Comparison of ENCODE assay signal across 31 cellular contexts in genomic region chr11:76242004-76242779, GRCh38. TPM values are rescaled to one million over a fixed set of nuclear protein-coding genes. Genes with fewer than 3 reads are reported as not detected.
"Had no signal": no experiment of that assay in that cellular context is flagged by ENCODE, and none has a peak within 500 bp of the region (broad histone marks: within the 10 kb centered on the region; RNA-seq: fewer than 3 reads in every experiment).

No MANE protein-coding gene starts in this region.

- H3K4me2 ChIP-seq: smooth muscle cell had no signal

- H3K27ac Mint-ChIP-seq: memory B cell; nephron; progenitor cell of endocrine pancreas; stimulated activated naive B cell treated with anti-CD40 and anti-IgM and Interleukin-4, amounts not matched to agents 10 μg/mL and 1 μg/mL and 100 μg/mL, for 72 hours had no signal

- H3K27me3 ChIP-seq: left lung, right atrium auricular region, right lobe of liver, testis, thyroid gland, transverse colon, upper lobe of left lung, vagina had no signal

- H3K79me2 ChIP-seq: parathyroid adenoma had no signal

- DNase-seq: hippocampal formation; left colon; midbrain; mucosa of descending colon; naive thymus-derived CD4-positive, alpha-beta T cell; occipital lobe; right lobe of liver; stimulated activated CD4-positive, alpha-beta T cell treated with anti-CD3 and anti-CD28 coated beads, Interleukin-12 subunit alpha, Interleukin-12 subunit beta, amount 100 ng/mL, for 4 hours; stimulated activated CD4-positive, alpha-beta T cell treated with anti-CD3 and anti-CD28 coated beads, Interleukin-15, amount 100 ng/mL, for 24 hours; stimulated activated CD4-positive, alpha-beta T cell treated with anti-CD3 and anti-CD28 coated beads, Interleukin-2, amount 100 ng/mL, for 24 hours; stimulated activated CD4-positive, alpha-beta T cell treated with anti-CD3 and anti-CD28 coated beads, Interleukin-4, amount 100 ng/mL, for 1 hour; stimulated activated naive B cell treated with anti-CD40 and anti-IgM and Interleukin-4, amounts not matched to agents 10 μg/mL and 1 μg/mL and 100 μg/mL, for 72 hours; stimulated activated naive CD8-positive, alpha-beta T cell treated with anti-CD3 and anti-CD28 coated beads, Interleukin-15, Interleukin-2, amounts not matched to agents 100 U/mL and 50 U/mL, for 24 hours; stomach; testis; thyroid gland; transverse colon; upper lobe of left lung had no signal

- H3K4me3 Mint-ChIP-seq: memory B cell; naive thymus-derived CD4-positive, alpha-beta T cell; neural crest cell; stimulated activated naive B cell treated with anti-CD40 and anti-IgM and Interleukin-4, amounts not matched to agents 10 μg/mL and 1 μg/mL and 100 μg/mL, for 72 hours had no signal

- H3K4me3 ChIP-seq: left lung, mucosa of descending colon, right atrium auricular region, right lobe of liver, smooth muscle cell, stomach, testis, thyroid gland, transverse colon, upper lobe of left lung, vagina had no signal

- H3K4me1 ChIP-seq: left lung, parathyroid adenoma, right atrium auricular region, right lobe of liver, stomach, testis, thyroid gland, transverse colon, vagina had no signal

- FAIRE-seq: keratinocyte had no signal

- H3K36me3 ChIP-seq: left lung, neutrophil, right atrium auricular region, right lobe of liver, stomach, thyroid gland, transverse colon, upper lobe of left lung, vagina had no signal

- H3K9me3 ChIP-seq: left lung, mucosa of descending colon, neutrophil, right atrium auricular region, right lobe of liver, stomach, testis, thyroid gland, transverse colon, upper lobe of left lung, vagina had no signal

- H3K9me3 Mint-ChIP-seq: memory B cell; naive thymus-derived CD4-positive, alpha-beta T cell; nephron; neural crest cell; stimulated activated naive B cell treated with anti-CD40 and anti-IgM and Interleukin-4, amounts not matched to agents 10 μg/mL and 1 μg/mL and 100 μg/mL, for 72 hours had no signal

- H3K27ac ChIP-seq: left lung, neutrophil, parathyroid adenoma, right atrium auricular region, right lobe of liver, stomach, testis, thyroid gland, transverse colon, upper lobe of left lung, vagina had no signal

- H3K9ac ChIP-seq: parathyroid adenoma had no signal

- H3K36me3 Mint-ChIP-seq: memory B cell; naive thymus-derived CD4-positive, alpha-beta T cell; stimulated activated naive B cell treated with anti-CD40 and anti-IgM and Interleukin-4, amounts not matched to agents 10 μg/mL and 1 μg/mL and 100 μg/mL, for 72 hours had no signal

- H2AFZ ChIP-seq: parathyroid adenoma had no signal

- ATAC-seq: left colon; left lung; mucosa of descending colon; naive thymus-derived CD4-positive, alpha-beta T cell; right lobe of liver; stimulated activated naive B cell treated with anti-CD40 and anti-IgM and Interleukin-4, amounts not matched to agents 10 μg/mL and 1 μg/mL and 100 μg/mL, for 72 hours; stimulated activated naive CD8-positive, alpha-beta T cell treated with anti-CD3 and anti-CD28 coated beads, Interleukin-15, Interleukin-2, amounts not matched to agents 100 U/mL and 50 U/mL, for 24 hours had no signal

RNA-seq across cellular contexts. Expression of gene WNT11, which starts 35.9 kb away (rescaled TPM):
- total RNA-seq: pulmonary artery endothelial cell, renal cortical epithelial cell had no signal
- polyA plus RNA-seq: keratinocyte had no signal
